Comparison of ENCODE assay signal across 4 cellular contexts in genomic region chr10:102524746-102525145, GRCh38.
"Had no signal": no experiment of that assay in that cellular context is flagged by ENCODE, and none has a peak within 500 bp of the region (broad histone marks: within the 10 kb centered on the region; RNA-seq: fewer than 3 reads in every experiment).

No MANE protein-coding gene starts in this region.

- H3K4me3 ChIP-seq: GM23248 had no signal

- DNase-seq: GM23248, H9, HCEC 1CT, IMR-90 had no signal
